13 cellular contexts compared by ENCODE assay signal in genomic region chr17:32835291-32835761, GRCh38. TPM values are rescaled to one million over a fixed set of nuclear protein-coding genes. Genes with fewer than 3 reads are reported as not detected.
A peak's percentile ranks its signal among the peaks of the same experiment; 100 is the strongest.
DNase-seq lines count a peak whose midpoint lies in the region; ATAC-seq, FAIRE-seq and TF ChIP-seq lines count a peak whose summit lies in the region.
"Had no signal": no experiment of that assay in that cellular context is flagged by ENCODE, and none has a peak within 500 bp of the region (broad histone marks: within the 10 kb centered on the region; RNA-seq: fewer than 3 reads in every experiment).

No MANE protein-coding gene starts in this region.

- ATAC-seq in GM18867 (IDR thresholded peaks at IDR 0.05; ENCODE audit: unreplicated experiment) (peak; percentile 80), GM21529 (IDR thresholded peaks at IDR 0.05; ENCODE audit: unreplicated experiment) (peak; percentile 79), HG03095 (IDR thresholded peaks at IDR 0.05; ENCODE audit: unreplicated experiment) (peak; percentile 64), K562 (peak; percentile 75), psoas muscle (no peak)
- ATAC-seq: effector memory CD8-positive, alpha-beta T cell had no signal

- H3K27ac ChIP-seq in K562 (ENCODE audit: extremely low read depth, low read depth, low read length), result peak overlapping the region; percentile 14; the same call in 1 of the 3 replicates
- no peak overlapping the region for H3K27ac ChIP-seq in psoas muscle
- H3K27ac ChIP-seq in prostate gland, result no peak overlapping the region

- CTCF ChIA-PET in K562 (lab: Yijun Ruan, JAX; ENCODE audit: low intra/inter-chr PET ratio), result no interaction called here

- H3K27me3 ChIP-seq in K562 (ENCODE audit: control insufficient read depth in 2 of 2, insufficient read depth in 2 of 2, low read length in 2 of 2) (no peaks in the 10 kb centered on the region), psoas muscle (ENCODE audit: insufficient read depth in 3 of 3, low read length in 2 of 3) (peaks cover 2 to 4% (median 3%) of the 10 kb centered on the region in 3 donors), prostate gland (replicated peaks; ENCODE audit: insufficient read depth) (no peaks in the 10 kb centered on the region)

- no peaks in the 10 kb centered on the region for H3K9me1 ChIP-seq in K562 (ENCODE audit: control insufficient read depth, insufficient read depth, low read length)

- H3K4me1 ChIP-seq in K562 (replicated peaks in 1 of 2; ENCODE audit: control insufficient read depth in 2 of 2, insufficient read depth in 2 of 2, low read length in 2 of 2) (peaks cover 7 to 25% of the 10 kb centered on the region in 2 experiments; a peak in 4 of 5 replicates), psoas muscle (no peaks in the 10 kb centered on the region), prostate gland (replicated peaks) (no peaks in the 10 kb centered on the region)

- H3K36me3 ChIP-seq in K562 (ENCODE audit: control insufficient read depth, insufficient read depth, low read length), result no peaks in the 10 kb centered on the region; the same call in 2 of the 3 replicates
- no peaks in the 10 kb centered on the region for H3K36me3 ChIP-seq in psoas muscle (ENCODE audit: insufficient read depth in 1 of 2, low read depth in 1 of 2)
- no peaks in the 10 kb centered on the region for H3K36me3 ChIP-seq in prostate gland

- H4K20me1 ChIP-seq in K562 (replicated peaks; ENCODE audit: control insufficient read depth, insufficient read depth, low read length), result 0 out of 2 replicates have a peak, but pooled peaks cover 3% of the 10 kb centered on the region

- TF ChIP-seq CTCF in K562 (IDR thresholded peaks at IDR 0.05 in 2 of 3, conservative IDR thresholded peaks at IDR 0.05 in 1 of 3; ENCODE audit: insufficient read depth in 2 of 3, low read depth in 1 of 3, low read length in 3 of 3), result no peak
- TF ChIP-seq CTCF in psoas muscle (IDR thresholded peaks at IDR 0.05), result no peak
- TF ChIP-seq CTCF in prostate gland (IDR thresholded peaks at IDR 0.05), result no peak

- 44% methylated on average over 2 of the region's 2 CpGs for WGBS in K562 (ENCODE audit: insufficient coverage, low coverage, missing lambda C conversion rate)
- 75 to 88% (median 75%) methylated on average over 2 of the region's 2 CpGs for WGBS in psoas muscle, 3 donors
- WGBS in prostate gland, result 93% methylated on average over 2 of the region's 2 CpGs

- H3K9ac ChIP-seq in K562 (ENCODE audit: insufficient read depth in 1 of 2, low read depth in 2 of 2, low read length in 2 of 2), result no peak overlapping the region

- TF ChIP-seq RAD21 in K562 (CRISPR knock-in tag; conservative IDR thresholded peaks at IDR 0.05 in 1 of 2, IDR thresholded peaks at IDR 0.05 in 1 of 2), result no peak

- no peak for DNase-seq in K562 (ENCODE audit: extremely low read depth in 1 of 4, low spot score in 3 of 4)
- no peak for DNase-seq in ecto neural progenitor cell (ENCODE audit: low spot score)
- DNase-seq in psoas muscle, result no peak
- DNase-seq in midbrain (lab: John Stamatoyannopoulos, UW), result no peak
- DNase-seq in prostate gland (ENCODE audit: low spot score), result no peak
- DNase-seq: activated T-cell treated with anti-CD3 and anti-CD28 coated beads, Interleukin-2, amount 50 U/mL, for 1 hour; CD4-positive, CD25-positive, alpha-beta regulatory T cell; effector memory CD8-positive, alpha-beta T cell; NCI-H226; stimulated activated naive B cell treated with anti-CD40 and anti-IgM and Interleukin-4, amounts not matched to agents 10 μg/mL and 1 μg/mL and 100 μg/mL, for 72 hours had no signal

- peak; percentile 23 for FAIRE-seq in K562 (lab: Jason Lieb, UNC)

- H3K79me2 ChIP-seq in K562 (ENCODE audit: control insufficient read depth, insufficient read depth, low read length), result peaks cover 48% of the 10 kb centered on the region

- POLR2A ChIA-PET in K562 (lab: Yijun Ruan, JAX), result interaction anchor here (0.6 to 1.2 kb wide), 4 partner anchors 16 to 1092 kb away, joined by 3 to 5 read pairs (median 3); no protein-coding TSS in a partner anchor

- no peak for TF ChIP-seq EP300 in K562 (IDR thresholded peaks at IDR 0.05; ENCODE audit: low read length)

- no peak for TF ChIP-seq POLR2A in K562 (conservative IDR thresholded peaks at IDR 0.05)
- no peak for TF ChIP-seq POLR2A in prostate gland (IDR thresholded peaks at IDR 0.05)

- H2AFZ ChIP-seq in K562 (ENCODE audit: low read depth, low read length), result no peak overlapping the region

- BruUV-seq in K562 (replicated peaks; lab: Mats Ljungman, UMichigan), result no TSS peak

- H3K9me3 ChIP-seq in K562 (replicated peaks; ENCODE audit: control insufficient read depth, insufficient read depth, low read depth, low read length) (no peaks in the 10 kb centered on the region), psoas muscle (no peaks in the 10 kb centered on the region), prostate gland (no peaks in the 10 kb centered on the region)

- in situ Hi-C loops in K562 (cut with MboI), result no loop called here

- no peak overlapping the region for H3K4me3 ChIP-seq in K562
- no peak overlapping the region for H3K4me3 ChIP-seq in psoas muscle
- H3K4me3 ChIP-seq in prostate gland, result no peak overlapping the region

- H3K4me2 ChIP-seq in K562 (ENCODE audit: insufficient read depth, low read length), result no peak overlapping the region

- intact Hi-C loops in K562 (cut with micrococcal nuclease), result no loop called here
- intact Hi-C loops in psoas muscle (cut with DNase I), result no loop called here
- intact Hi-C loops in prostate gland (cut with DNase I), result no loop called here

TF ChIP-seq in K562, 482 proteins besides CTCF, POLR2A, EP300 and RAD21 (continues in another document):
- TF ChIP-seq GATAD2B (IDR thresholded peaks at IDR 0.05; ENCODE audit: borderline replicate concordance) (no peak), ZNF316 (IDR thresholded peaks at IDR 0.05) (peak; percentile 40), MAFG (tag; conservative IDR thresholded peaks at IDR 0.05) (peak; percentile 56), MYBL2 (IDR thresholded peaks at IDR 0.05; ENCODE audit: low read depth) (no peak), MYBL2 (CRISPR knock-in tag; IDR thresholded peaks at IDR 0.05; ENCODE audit: borderline replicate concordance) (no peak), MEIS2 (IDR thresholded peaks at IDR 0.05; ENCODE audit: partially characterized antibody) (peak; percentile 51), HLTF (IDR thresholded peaks at IDR 0.05) (no peak), ZNF24 (IDR thresholded peaks at IDR 0.05) (peak; percentile 56; the same call in 1 of the 2 replicates), ZNF3 (CRISPR knock-in tag; IDR thresholded peaks at IDR 0.05) (peak; percentile 71; the same call in 1 of the 2 replicates), ZBTB7A (IDR thresholded peaks at IDR 0.05; ENCODE audit: borderline replicate concordance, control insufficient read depth, low read depth, low read length) (no peak), C11orf30 (IDR thresholded peaks at IDR 0.05; ENCODE audit: low read depth) (peak; percentile 41; the same call in 1 of the 2 replicates), CHAMP1 (IDR thresholded peaks at IDR 0.05) (peak; percentile 30; the same call in 1 of the 2 replicates), FOXA3 (CRISPR knock-in tag; conservative IDR thresholded peaks at IDR 0.05 in 1 of 2, IDR thresholded peaks at IDR 0.05 in 1 of 2) (no peak), NFE2 (IDR thresholded peaks at IDR 0.05; ENCODE audit: low read depth) (peak; percentile 28; the same call in 1 of the 2 replicates)

RNA-seq across cellular contexts. Expression of gene MYO1D, which starts 41.6 kb away (rescaled TPM):
- 172 and 277 TPM in 2 replicates for total RNA-seq in K562 (2011; cell fraction: chromatin; rRNA removed; ENCODE audit: low replicate concordance)
- 94.2 and 97.4 TPM in 2 replicates for total RNA-seq in K562 (2011; cell fraction: nucleolus; rRNA removed)
- total RNA-seq in K562 (2011; cell fraction: nucleoplasm; rRNA removed), result 114 and 123 TPM in 2 replicates
- total RNA-seq in K562 (2014; rRNA removed) (34.9 and 39.5 TPM in 2 replicates), K562 (2014; rRNA removed; fragmentation: Illumina TruSeq; extraction: Trizol) (46.2 and 46.3 TPM in 2 replicates), K562 (2015; rRNA removed; fragmentation: Illumina TruSeq; extraction: Trizol) (44.6 and 45.4 TPM in 2 replicates), K562 (2021) (50.7 and 60.2 TPM in 2 replicates), psoas muscle (1 to 10 TPM; 4.1 to 5.9 (median 4.6) TPM), prostate gland (10 to 100 TPM; 44.2 to 45.2 TPM)
- polyA plus RNA-seq in K562 (2011; rRNA removed) (26.4 and 71.2 TPM in 2 replicates), K562 (2014; fragmentation: Illumina TruSeq; extraction: Trizol) (50.3 and 68.1 TPM in 2 replicates), K562 (2014; fragmentation: Nextera tagmentation; extraction: Ambion mirVana) (1 to 10 TPM; 2.1 to 2.6 TPM), K562 (2014; rRNA removed) (30.5 and 31.0 TPM in 2 replicates), psoas muscle (1 to 10 TPM; 1.8 to 2.4 (median 2.3) TPM)
- 26.0 and 47.6 TPM in 2 replicates for polyA plus RNA-seq in K562 (2011; cell fraction: cytosol; rRNA removed)
- polyA plus RNA-seq in K562 (2011; cell fraction: nucleus; rRNA removed), result 20.8 and 29.6 TPM in 2 replicates
- polyA plus RNA-seq in K562 (2012), result 52.4 and 65.3 TPM in 2 replicates
- polyA minus RNA-seq in K562 (2011; rRNA and poly(A)+ RNA removed), result 67.1 and 142 TPM in 2 replicates
- 34.9 and 59.8 TPM in 2 replicates for polyA minus RNA-seq in K562 (2011; cell fraction: cytosol; rRNA and poly(A)+ RNA removed)
- 57.5 and 69.2 TPM in 2 replicates for polyA minus RNA-seq in K562 (2011; cell fraction: nucleus; rRNA and poly(A)+ RNA removed)

Comparison
In these comparisons a context has a peak if more than half of its experiments do, and no peak if none do; other contexts are left out.
1. ATAC-seq: peak in GM18867 (single experiment), GM21529 (single experiment), HG03095 (single experiment) and K562 (single experiment); none in psoas muscle (0 of 4).
2. RNA of gene MYO1D, which starts 41.6 kb away (total RNA-seq): 34.9 to 277 TPM in K562 and 44.2 to 45.2 TPM in prostate gland; 4.1 to 5.9 TPM in psoas muscle; every median in the first group is over 4 times any median in the second.